In genomic region chr6:133698272-133698671, GRCh38 we compare ENCODE assay signal across 25 cellular contexts.
"Had no signal": no experiment of that assay in that cellular context is flagged by ENCODE, and none has a peak within 500 bp of the region (broad histone marks: within the 10 kb centered on the region; RNA-seq: fewer than 3 reads in every experiment).

No MANE protein-coding gene starts in this region.

- H3K27ac ChIP-seq: coronary artery, esophagus muscularis mucosa, foreskin keratinocyte, gastroesophageal sphincter, lower lobe of right lung, neutrophil, prostate gland, right atrium auricular region, stomach, thyroid gland had no signal

- H3K4me1 Mint-ChIP-seq: neural crest cell had no signal

- H3K27ac Mint-ChIP-seq: immature natural killer cell; natural killer cell treated with Interleukin-12 subunit alpha and Interleukin-12 subunit beta and Interleukin-15 and Interleukin-18, amount 100 ng/mL, for 72 hours; stimulated activated effector memory CD8-positive, alpha-beta T cell treated with anti-CD3 and anti-CD28 coated beads, Interleukin-12 subunit alpha, Interleukin-12 subunit beta, amount 100 ng/mL, for 72 hours; type B pancreatic cell had no signal

- DNase-seq: dermis blood vessel endothelial cell; effector memory CD4-positive, alpha-beta T cell; foreskin keratinocyte; hypothalamus; immature natural killer cell; islet precursor cell; kidney glomerular epithelial cell; left colon; left ventricle myocardium superior; lower lobe of right lung; stimulated activated CD4-positive, alpha-beta T cell treated with anti-CD3 and anti-CD28 coated beads, Interleukin-2, amount 100 ng/mL, for 24 hours; stimulated activated CD4-positive, alpha-beta T cell treated with anti-CD3 and anti-CD28 coated beads, Interleukin-4, amount 100 ng/mL, for 24 hours; stimulated activated naive CD4-positive, alpha-beta T cell treated with Interleukin-2 at 50 U/mL for 16 hours; stomach; thyroid gland had no signal

- H3K9me3 Mint-ChIP-seq: type B pancreatic cell had no signal

- H3K4me3 Mint-ChIP-seq: immature natural killer cell; natural killer cell treated with Interleukin-12 subunit alpha and Interleukin-12 subunit beta and Interleukin-15 and Interleukin-18, amount 100 ng/mL, for 72 hours; neural crest cell; stimulated activated effector memory CD8-positive, alpha-beta T cell treated with anti-CD3 and anti-CD28 coated beads, Interleukin-12 subunit alpha, Interleukin-12 subunit beta, amount 100 ng/mL, for 72 hours; type B pancreatic cell had no signal

- H3K36me3 ChIP-seq: esophagus muscularis mucosa, gastroesophageal sphincter, lower lobe of right lung, neutrophil, prostate gland, right atrium auricular region, stomach, thyroid gland had no signal

- H3K27me3 Mint-ChIP-seq: type B pancreatic cell had no signal

- H3K4me3 ChIP-seq: coronary artery, esophagus muscularis mucosa, gastroesophageal sphincter, lower lobe of right lung, prostate gland, right atrium auricular region, stomach, thyroid gland had no signal

- H3K36me3 Mint-ChIP-seq: immature natural killer cell; natural killer cell treated with Interleukin-12 subunit alpha and Interleukin-12 subunit beta and Interleukin-15 and Interleukin-18, amount 100 ng/mL, for 72 hours; stimulated activated effector memory CD8-positive, alpha-beta T cell treated with anti-CD3 and anti-CD28 coated beads, Interleukin-12 subunit alpha, Interleukin-12 subunit beta, amount 100 ng/mL, for 72 hours; type B pancreatic cell had no signal

- H3K4me1 ChIP-seq: esophagus muscularis mucosa, foreskin keratinocyte, gastroesophageal sphincter, lower lobe of right lung, prostate gland, right atrium auricular region, stomach, thyroid gland had no signal

- H3K9me3 ChIP-seq: esophagus muscularis mucosa, gastroesophageal sphincter, neutrophil, prostate gland, stomach, thyroid gland had no signal

- H3K27me3 ChIP-seq: esophagus muscularis mucosa, foreskin keratinocyte, gastroesophageal sphincter, neutrophil, right atrium auricular region, stomach, thyroid gland had no signal
